ENCODE assay signal across 1 cellular context in genomic region chr22:20922141-20922751, GRCh38.
TF ChIP-seq lines count a peak whose summit lies in the region.

No MANE protein-coding gene starts in this region.

TF ChIP-seq in HEK293, 187 proteins besides CTCF, POLR2A, EP300 and RAD21 (continued from another document):
- TF ChIP-seq ZNF16 (tag by site-specific recombination; IDR thresholded peaks at IDR 0.05; ENCODE audit: low read depth) (no peak), ZNF639 (tag by site-specific recombination; IDR thresholded peaks at IDR 0.05) (no peak), BCL11B (tag by site-specific recombination; IDR thresholded peaks at IDR 0.05; ENCODE audit: low read depth) (0 out of 2 replicates have a peak, but pooled peaks have one; percentile 18), ZNF239 (tag by site-specific recombination; IDR thresholded peaks at IDR 0.05) (no peak), GFI1B (tag by site-specific recombination; IDR thresholded peaks at IDR 0.05) (no peak), PRDM10 (tag by site-specific recombination; IDR thresholded peaks at IDR 0.05) (peak; percentile 94)
